Comparison of ENCODE assay signal across 8 cellular contexts in the genomic region with DNA sequence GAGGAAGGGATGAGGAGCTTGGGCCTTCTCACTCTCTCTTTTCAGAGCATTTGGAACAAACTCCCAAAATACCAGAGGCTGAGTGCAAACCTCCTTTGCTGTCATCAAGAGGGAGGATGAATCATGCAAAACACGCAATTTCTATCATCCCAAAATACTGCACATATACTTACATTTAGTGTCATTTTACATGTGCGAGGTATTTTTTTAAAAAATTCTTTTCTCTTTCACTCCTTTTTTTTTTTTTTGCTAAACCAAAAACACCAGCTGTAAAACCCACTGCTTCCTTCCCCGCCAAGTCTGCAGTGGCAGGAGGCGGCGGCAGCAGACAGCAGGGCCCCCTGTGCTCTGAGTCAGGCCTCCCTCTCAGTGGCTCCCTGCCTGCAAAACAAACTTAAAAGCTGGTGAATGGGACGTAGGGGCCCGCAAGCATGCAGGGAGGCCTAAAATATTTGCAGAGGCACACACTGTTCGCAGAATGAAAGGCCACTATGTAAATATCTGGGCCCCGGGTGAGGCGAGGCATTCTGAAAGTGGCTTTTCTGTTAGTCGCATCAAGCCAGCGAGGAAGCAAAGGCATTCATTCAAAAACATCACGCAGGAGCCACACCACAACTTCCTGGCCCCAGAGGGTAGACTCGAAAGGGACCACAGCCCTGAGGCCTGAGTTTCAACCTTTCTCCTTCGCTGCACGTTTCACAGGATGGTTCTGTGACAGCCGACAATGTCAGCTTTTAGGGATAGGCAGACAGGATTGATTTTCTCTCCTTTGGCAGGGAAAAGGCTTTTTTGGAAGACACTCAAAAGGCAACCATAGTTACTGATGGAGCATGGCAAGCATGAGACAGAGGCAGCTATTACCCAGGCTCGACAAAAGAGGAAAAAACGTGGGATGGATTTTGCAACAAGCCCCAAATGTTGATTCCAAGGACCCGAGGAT.
A peak's percentile ranks its signal among the peaks of the same experiment; 100 is the strongest.
DNase-seq lines count a peak whose midpoint lies in the region; ATAC-seq and TF ChIP-seq lines count a peak whose summit lies in the region.

No MANE protein-coding gene starts in this region.

- no peaks in the 10 kb centered on the region for H3K36me3 ChIP-seq in ectodermal cell (ENCODE audit: control insufficient read depth, insufficient read depth, low read length)
- no peaks in the 10 kb centered on the region for H3K36me3 ChIP-seq in muscle layer of colon (ENCODE audit: insufficient read depth, low read length)
- H3K36me3 ChIP-seq in BE2C: no peaks in the 10 kb centered on the region

- H3K9me3 ChIP-seq in ectodermal cell (ENCODE audit: control insufficient read depth, low read length) (no peaks in the 10 kb centered on the region), muscle layer of colon (ENCODE audit: low read length) (no peaks in the 10 kb centered on the region), BE2C (no peaks in the 10 kb centered on the region)

- peak overlapping the region; percentile 74 for H3K4me3 Mint-ChIP-seq in activated CD8-positive, alpha-beta T cell treated with anti-CD3 and anti-CD28 coated beads, Interleukin-2, amount 10 ng/mL, durations not matched to agents 7 days and 5 days

- TF ChIP-seq CTCF in GM12872 (IDR thresholded peaks at IDR 0.05; ENCODE audit: insufficient read depth, low read depth, low read length): 0 out of 3 replicates have a peak, but pooled peaks have one; percentile 2
- TF ChIP-seq CTCF in BE2C (IDR thresholded peaks at IDR 0.05; ENCODE audit: low read depth, low read length): no peak

- no peaks in the 10 kb centered on the region for H3K36me3 Mint-ChIP-seq in activated CD8-positive, alpha-beta T cell treated with anti-CD3 and anti-CD28 coated beads, Interleukin-2, amount 10 ng/mL, durations not matched to agents 7 days and 5 days (ENCODE audit: low read depth)

- H3K4me3 ChIP-seq in ectodermal cell (ENCODE audit: insufficient read depth, low read depth, low read length) (no peak overlapping the region), muscle layer of colon (ENCODE audit: low read depth in 1 of 2, low read length in 2 of 2) (peak overlapping the region in 1 of 2 donors; percentile 5), BE2C (ENCODE audit: low read depth, low read length) (no peak overlapping the region)

- ATAC-seq in HG02588 (IDR thresholded peaks at IDR 0.05; ENCODE audit: unreplicated experiment): peak; percentile 88
- ATAC-seq in activated CD8-positive, alpha-beta T cell treated with anti-CD3 and anti-CD28 coated beads, Interleukin-2, amount 10 ng/mL, durations not matched to agents 7 days and 5 days: peak; percentile 96

- peaks cover 34% of the 10 kb centered on the region for H3K4me1 ChIP-seq in ectodermal cell (ENCODE audit: control insufficient read depth, insufficient read depth, low read length)
- peaks cover 24% of the 10 kb centered on the region for H3K4me1 ChIP-seq in muscle layer of colon (ENCODE audit: insufficient read depth, low read length)
- no peaks in the 10 kb centered on the region for H3K4me1 ChIP-seq in BE2C

- peaks cover 26% of the 10 kb centered on the region for H3K27me3 Mint-ChIP-seq in activated CD8-positive, alpha-beta T cell treated with anti-CD3 and anti-CD28 coated beads, Interleukin-2, amount 10 ng/mL, durations not matched to agents 7 days and 5 days (ENCODE audit: low read depth)

- 22 to 24% methylated on average over 20 of the region's 20 CpGs for WGBS in ectodermal cell, 2 experiments

- no peaks in the 10 kb centered on the region for H3K27me3 ChIP-seq in ectodermal cell (ENCODE audit: control insufficient read depth, insufficient read depth, low read length, poor library complexity, severe bottlenecking)
- H3K27me3 ChIP-seq in muscle layer of colon (ENCODE audit: control insufficient read depth in 1 of 2, insufficient read depth in 2 of 2, low read length in 2 of 2): no peaks in the 10 kb centered on the region
- no peaks in the 10 kb centered on the region for H3K27me3 ChIP-seq in BE2C

- no peak overlapping the region for H3K9ac ChIP-seq in muscle layer of colon (ENCODE audit: low read length)

- peak overlapping the region; percentile 94 for H3K27ac Mint-ChIP-seq in activated CD8-positive, alpha-beta T cell treated with anti-CD3 and anti-CD28 coated beads, Interleukin-2, amount 10 ng/mL, durations not matched to agents 7 days and 5 days

- POLR2A ChIA-PET in activated CD8-positive, alpha-beta T cell treated with anti-CD3 and anti-CD28 coated beads, Interleukin-2, amount 10 ng/mL, durations not matched to agents 7 days and 5 days (lab: Charles Lee): interaction anchor here (0.6 to 2.0 kb wide), 8 partner anchors 13 to 132 kb away, joined by 3 to 13 read pairs (median 4); a partner anchor contains a TSS

- H3K27ac ChIP-seq in ectodermal cell (ENCODE audit: insufficient read depth, low read depth, low read length, poor library complexity, severe bottlenecking): peak overlapping the region; percentile 73
- H3K27ac ChIP-seq in muscle layer of colon (ENCODE audit: low read depth, low read length): peak overlapping the region; percentile 35

- peaks cover 58% of the 10 kb centered on the region for H3K4me1 Mint-ChIP-seq in activated CD8-positive, alpha-beta T cell treated with anti-CD3 and anti-CD28 coated beads, Interleukin-2, amount 10 ng/mL, durations not matched to agents 7 days and 5 days (ENCODE audit: low read depth)

- DNase-seq in NCI-H146 (lab: John Stamatoyannopoulos, UW): peak; percentile 66
- DNase-seq in activated CD8-positive, alpha-beta T cell treated with anti-CD3 and anti-CD28 coated beads, Interleukin-2, amount 10 ng/mL, durations not matched to agents 7 days and 5 days: peak; percentile 87
- DNase-seq in stimulated activated CD8-positive, alpha-beta memory T cell treated with anti-CD3 and anti-CD28 coated beads, Interleukin-7, amount 100 ng/mL, for 48 hours (ENCODE audit: extremely low read depth in 1 of 2, low read depth in 1 of 2): peak; percentile 70 to 81
- DNase-seq in BE2C: no peak

- CTCF ChIA-PET in activated CD8-positive, alpha-beta T cell treated with anti-CD3 and anti-CD28 coated beads, Interleukin-2, amount 10 ng/mL, durations not matched to agents 7 days and 5 days (lab: Charles Lee): interaction anchor here (0.8 to 2.1 kb wide), 6 partner anchors 19 to 272 kb away, joined by 3 to 15 read pairs (median 3); a partner anchor contains a TSS

- H3K9me3 Mint-ChIP-seq in activated CD8-positive, alpha-beta T cell treated with anti-CD3 and anti-CD28 coated beads, Interleukin-2, amount 10 ng/mL, durations not matched to agents 7 days and 5 days (ENCODE audit: insufficient read depth): no peaks in the 10 kb centered on the region
